20 cellular contexts compared by ENCODE assay signal in the genomic region with DNA sequence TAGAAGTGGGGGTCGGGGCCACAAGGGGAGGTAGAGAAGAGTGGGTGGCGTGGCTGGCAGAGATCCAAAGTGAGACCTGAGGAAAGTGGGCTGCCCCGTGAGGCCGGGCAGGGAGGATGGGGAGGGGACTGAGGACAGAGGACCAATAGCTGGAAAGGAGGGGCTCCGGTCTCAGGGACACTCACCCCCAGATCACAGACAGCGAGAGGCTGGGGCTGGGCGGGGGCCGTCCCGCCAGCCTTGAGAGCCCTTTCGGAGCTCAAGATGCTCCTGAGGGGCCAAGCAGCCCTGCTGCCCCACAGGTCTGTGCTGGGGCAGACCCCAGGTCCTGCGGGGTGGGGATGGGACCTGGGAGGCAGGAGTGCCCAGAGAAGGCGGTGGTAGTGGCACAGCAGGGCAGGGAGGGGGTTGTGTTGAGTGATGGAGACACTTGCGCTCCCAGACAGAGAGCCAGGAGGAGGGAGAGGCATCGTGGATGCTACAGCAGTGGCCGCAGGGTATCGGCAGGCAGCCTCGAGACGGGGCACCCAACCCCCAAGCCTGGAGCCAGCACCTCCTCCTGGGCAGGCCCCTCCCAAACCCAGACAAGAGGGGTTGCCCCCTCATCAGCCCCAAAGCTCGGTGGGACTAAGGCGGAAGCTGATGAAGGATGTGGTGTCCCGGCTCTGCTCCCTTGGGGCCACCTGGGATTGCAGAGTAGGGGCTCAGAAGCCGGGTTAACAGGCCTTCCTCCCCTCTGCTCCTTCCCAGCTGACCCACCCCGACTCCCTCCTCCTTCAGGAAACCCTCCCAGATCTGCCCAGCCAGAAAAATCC. TPM values are rescaled to one million over a fixed set of nuclear protein-coding genes. Genes with fewer than 3 reads are reported as not detected.
DNase-seq lines count a peak whose midpoint lies in the region; ATAC-seq and TF ChIP-seq lines count a peak whose summit lies in the region.
"Had no signal": no experiment of that assay in that cellular context is flagged by ENCODE, and none has a peak within 500 bp of the region (broad histone marks: within the 10 kb centered on the region; RNA-seq: fewer than 3 reads in every experiment).

No MANE protein-coding gene starts in this region.

- H3K9me3 ChIP-seq in adrenal gland (replicated peaks in 1 of 3) (no peaks in the 10 kb centered on the region), upper lobe of right lung (no peaks in the 10 kb centered on the region)
- H3K9me3 ChIP-seq: A549, body of pancreas, SK-N-SH had no signal

- H3K27me3 ChIP-seq in adrenal gland: no peaks in the 10 kb centered on the region
- no peaks in the 10 kb centered on the region for H3K27me3 ChIP-seq in upper lobe of right lung
- H3K27me3 ChIP-seq: body of pancreas had no signal

- H3K36me3 ChIP-seq in adrenal gland (replicated peaks in 1 of 2): no peaks in the 10 kb centered on the region
- no peaks in the 10 kb centered on the region for H3K36me3 ChIP-seq in upper lobe of right lung

- no peak for ATAC-seq in activated naive CD8-positive, alpha-beta T cell treated with anti-CD3 and anti-CD28 coated beads, Interleukin-2, amount 10 ng/mL, durations not matched to agents 7 days and 5 days (ENCODE audit: low read depth)
- no peak for ATAC-seq in activated naive CD8-positive, alpha-beta T cell treated with anti-CD3 and anti-CD28 coated beads, Interleukin-2, amount 50 U/mL, for 24 hours
- peak; percentile 49 for ATAC-seq in memory B cell (ENCODE audit: low read depth)
- no peak for ATAC-seq in upper lobe of right lung
- no peak for ATAC-seq in activated CD4-positive, alpha-beta T cell treated with anti-CD3 and anti-CD28 coated beads for 36 hours
- ATAC-seq: A549; body of pancreas; stimulated activated naive CD8-positive, alpha-beta T cell treated with anti-CD3 and anti-CD28 coated beads, Interleukin-15, amount 100 ng/mL, for 72 hours had no signal

- no peak for TF ChIP-seq CTCF in adrenal gland (IDR thresholded peaks at IDR 0.05)
- TF ChIP-seq CTCF in upper lobe of right lung (IDR thresholded peaks at IDR 0.05): no peak

- H3K27me3 Mint-ChIP-seq in activated naive CD8-positive, alpha-beta T cell treated with anti-CD3 and anti-CD28 coated beads, Interleukin-2, amount 10 ng/mL, durations not matched to agents 7 days and 5 days: no peaks in the 10 kb centered on the region
- no peaks in the 10 kb centered on the region for H3K27me3 Mint-ChIP-seq in activated naive CD8-positive, alpha-beta T cell treated with anti-CD3 and anti-CD28 coated beads, Interleukin-2, amount 50 U/mL, for 24 hours
- H3K27me3 Mint-ChIP-seq in memory B cell: peaks cover 11% of the 10 kb centered on the region
- H3K27me3 Mint-ChIP-seq in activated naive CD4-positive, alpha-beta T cell treated with anti-CD3 and anti-CD28 coated beads for 36 hours (ENCODE audit: low read depth): no peaks in the 10 kb centered on the region
- H3K27me3 Mint-ChIP-seq in activated CD4-positive, alpha-beta T cell treated with anti-CD3 and anti-CD28 coated beads for 36 hours: no peaks in the 10 kb centered on the region
- H3K27me3 Mint-ChIP-seq: stimulated activated naive CD8-positive, alpha-beta T cell treated with anti-CD3 and anti-CD28 coated beads, Interleukin-15, amount 100 ng/mL, for 72 hours had no signal

- no peak overlapping the region for H3K4me3 ChIP-seq in adrenal gland
- no peak overlapping the region for H3K4me3 ChIP-seq in upper lobe of right lung
- H3K4me3 ChIP-seq: A549, body of pancreas had no signal

- no peaks in the 10 kb centered on the region for H3K9me3 Mint-ChIP-seq in activated naive CD8-positive, alpha-beta T cell treated with anti-CD3 and anti-CD28 coated beads, Interleukin-2, amount 10 ng/mL, durations not matched to agents 7 days and 5 days
- no peaks in the 10 kb centered on the region for H3K9me3 Mint-ChIP-seq in activated naive CD8-positive, alpha-beta T cell treated with anti-CD3 and anti-CD28 coated beads, Interleukin-2, amount 50 U/mL, for 24 hours
- no peaks in the 10 kb centered on the region for H3K9me3 Mint-ChIP-seq in memory B cell
- H3K9me3 Mint-ChIP-seq in activated naive CD4-positive, alpha-beta T cell treated with anti-CD3 and anti-CD28 coated beads for 36 hours: no peaks in the 10 kb centered on the region
- H3K9me3 Mint-ChIP-seq in activated CD4-positive, alpha-beta T cell treated with anti-CD3 and anti-CD28 coated beads for 36 hours (ENCODE audit: low read depth): no peaks in the 10 kb centered on the region
- H3K9me3 Mint-ChIP-seq: CD14-positive monocyte; dendritic cell treated with granulocyte-macrophage colony-stimulating factor and Interleukin-4, amounts not matched to agents 40 ng/mL and 50 ng/mL, for 4 days; neural crest cell; stimulated activated naive CD8-positive, alpha-beta T cell treated with anti-CD3 and anti-CD28 coated beads, Interleukin-15, amount 100 ng/mL, for 72 hours had no signal

- H3K4me3 Mint-ChIP-seq in activated naive CD8-positive, alpha-beta T cell treated with anti-CD3 and anti-CD28 coated beads, Interleukin-2, amount 10 ng/mL, durations not matched to agents 7 days and 5 days: no peak overlapping the region
- no peak overlapping the region for H3K4me3 Mint-ChIP-seq in activated naive CD8-positive, alpha-beta T cell treated with anti-CD3 and anti-CD28 coated beads, Interleukin-2, amount 50 U/mL, for 24 hours
- H3K4me3 Mint-ChIP-seq in memory B cell: peak overlapping the region; percentile 77
- no peak overlapping the region for H3K4me3 Mint-ChIP-seq in activated naive CD4-positive, alpha-beta T cell treated with anti-CD3 and anti-CD28 coated beads for 36 hours
- H3K4me3 Mint-ChIP-seq in activated CD4-positive, alpha-beta T cell treated with anti-CD3 and anti-CD28 coated beads for 36 hours: no peak overlapping the region
- H3K4me3 Mint-ChIP-seq: CD14-positive monocyte; dendritic cell treated with granulocyte-macrophage colony-stimulating factor and Interleukin-4, amounts not matched to agents 40 ng/mL and 50 ng/mL, for 4 days; neural crest cell; stimulated activated naive CD8-positive, alpha-beta T cell treated with anti-CD3 and anti-CD28 coated beads, Interleukin-15, amount 100 ng/mL, for 72 hours had no signal

- H3K27ac ChIP-seq in adrenal gland: no peak overlapping the region
- H3K27ac ChIP-seq in upper lobe of right lung: no peak overlapping the region
- H3K27ac ChIP-seq: A549, body of pancreas had no signal

- 68 to 81% (median 73%) methylated on average over 15 to 23 of the region's 23 CpGs for WGBS in adrenal gland, 4 donors

- TF ChIP-seq POLR2A in adrenal gland (IDR thresholded peaks at IDR 0.05): no peak

- no peaks in the 10 kb centered on the region for H3K4me1 Mint-ChIP-seq in activated naive CD8-positive, alpha-beta T cell treated with anti-CD3 and anti-CD28 coated beads, Interleukin-2, amount 10 ng/mL, durations not matched to agents 7 days and 5 days
- peaks cover 12% of the 10 kb centered on the region for H3K4me1 Mint-ChIP-seq in activated naive CD8-positive, alpha-beta T cell treated with anti-CD3 and anti-CD28 coated beads, Interleukin-2, amount 50 U/mL, for 24 hours
- peaks cover 21% of the 10 kb centered on the region for H3K4me1 Mint-ChIP-seq in memory B cell
- H3K4me1 Mint-ChIP-seq in activated naive CD4-positive, alpha-beta T cell treated with anti-CD3 and anti-CD28 coated beads for 36 hours (ENCODE audit: low read depth): peaks cover 2% of the 10 kb centered on the region
- peaks cover 10% of the 10 kb centered on the region for H3K4me1 Mint-ChIP-seq in activated CD4-positive, alpha-beta T cell treated with anti-CD3 and anti-CD28 coated beads for 36 hours

- H3K4me1 ChIP-seq in adrenal gland (replicated peaks in 1 of 2): no peaks in the 10 kb centered on the region
- H3K4me1 ChIP-seq in upper lobe of right lung: peaks cover 13% of the 10 kb centered on the region
- H3K4me1 ChIP-seq: A549 had no signal

- no peaks in the 10 kb centered on the region for H3K36me3 Mint-ChIP-seq in activated naive CD8-positive, alpha-beta T cell treated with anti-CD3 and anti-CD28 coated beads, Interleukin-2, amount 10 ng/mL, durations not matched to agents 7 days and 5 days
- H3K36me3 Mint-ChIP-seq in activated naive CD8-positive, alpha-beta T cell treated with anti-CD3 and anti-CD28 coated beads, Interleukin-2, amount 50 U/mL, for 24 hours (ENCODE audit: low read depth): no peaks in the 10 kb centered on the region
- H3K36me3 Mint-ChIP-seq in memory B cell: no peaks in the 10 kb centered on the region
- no peaks in the 10 kb centered on the region for H3K36me3 Mint-ChIP-seq in activated naive CD4-positive, alpha-beta T cell treated with anti-CD3 and anti-CD28 coated beads for 36 hours (ENCODE audit: low read depth)
- H3K36me3 Mint-ChIP-seq in activated CD4-positive, alpha-beta T cell treated with anti-CD3 and anti-CD28 coated beads for 36 hours (ENCODE audit: low read depth): no peaks in the 10 kb centered on the region
- H3K36me3 Mint-ChIP-seq: CD14-positive monocyte had no signal

- no peak overlapping the region for H3K27ac Mint-ChIP-seq in activated naive CD8-positive, alpha-beta T cell treated with anti-CD3 and anti-CD28 coated beads, Interleukin-2, amount 10 ng/mL, durations not matched to agents 7 days and 5 days
- no peak overlapping the region for H3K27ac Mint-ChIP-seq in activated naive CD8-positive, alpha-beta T cell treated with anti-CD3 and anti-CD28 coated beads, Interleukin-2, amount 50 U/mL, for 24 hours
- H3K27ac Mint-ChIP-seq in memory B cell: peak overlapping the region; percentile 93
- no peak overlapping the region for H3K27ac Mint-ChIP-seq in activated naive CD4-positive, alpha-beta T cell treated with anti-CD3 and anti-CD28 coated beads for 36 hours
- no peak overlapping the region for H3K27ac Mint-ChIP-seq in activated CD4-positive, alpha-beta T cell treated with anti-CD3 and anti-CD28 coated beads for 36 hours
- H3K27ac Mint-ChIP-seq: dendritic cell treated with granulocyte-macrophage colony-stimulating factor and Interleukin-4, amounts not matched to agents 40 ng/mL and 50 ng/mL, for 4 days; stimulated activated naive CD8-positive, alpha-beta T cell treated with anti-CD3 and anti-CD28 coated beads, Interleukin-15, amount 100 ng/mL, for 72 hours had no signal

- DNase-seq in activated naive CD8-positive, alpha-beta T cell treated with anti-CD3 and anti-CD28 coated beads, Interleukin-2, amount 10 ng/mL, durations not matched to agents 7 days and 5 days: peak; percentile 30
- no peak for DNase-seq in activated naive CD8-positive, alpha-beta T cell treated with anti-CD3 and anti-CD28 coated beads, Interleukin-2, amount 50 U/mL, for 24 hours
- DNase-seq in adrenal gland (peak in 4 of 7 donors; percentile 9 to 48 (median 16)), memory B cell (ENCODE audit: low spot score in 2 of 2) (no peak), upper lobe of right lung (peak; percentile 56), NCI-H2081 treated with DMSO at 0.1 percent for 48 hours (lab: John Stamatoyannopoulos, UW) (no peak)
- DNase-seq in activated naive CD4-positive, alpha-beta T cell treated with anti-CD3 and anti-CD28 coated beads for 36 hours: no peak
- DNase-seq in activated CD4-positive, alpha-beta T cell treated with anti-CD3 and anti-CD28 coated beads for 36 hours: no peak
- DNase-seq: activated CD4-positive, alpha-beta T cell treated with anti-CD3 and anti-CD28 coated beads for 4 hours; activated naive CD4-positive, alpha-beta T cell treated with Interleukin-2 at 50 U/mL for 16 hours; HCEC 1CT; NCI-H1930; NCI-H446 treated with DMSO at 0.1 percent for 48 hours; stimulated activated naive CD8-positive, alpha-beta T cell treated with anti-CD3 and anti-CD28 coated beads, Interleukin-15, amount 100 ng/mL, for 72 hours had no signal

- CTCF ChIA-PET in activated naive CD4-positive, alpha-beta T cell treated with anti-CD3 and anti-CD28 coated beads for 36 hours (lab: Charles Lee): interaction anchor here (0.6 to 1.1 kb wide), 2 partner anchors 8 to 11 kb away, joined by 3 to 7 read pairs; no protein-coding TSS in a partner anchor
- CTCF ChIA-PET in activated CD4-positive, alpha-beta T cell treated with anti-CD3 and anti-CD28 coated beads for 36 hours (lab: Charles Lee): interaction anchor here (1.6 kb wide), 1 partner anchor 8 kb away, joined by 10 read pairs; no protein-coding TSS in a partner anchor

- POLR2A ChIA-PET in activated naive CD8-positive, alpha-beta T cell treated with anti-CD3 and anti-CD28 coated beads, Interleukin-2, amount 10 ng/mL, durations not matched to agents 7 days and 5 days (lab: Charles Lee): no interaction called here
- POLR2A ChIA-PET in activated CD4-positive, alpha-beta T cell treated with anti-CD3 and anti-CD28 coated beads for 36 hours (lab: Charles Lee): no interaction called here

- intact Hi-C loops in adrenal gland (cut with DNase I) (no loop called here), upper lobe of right lung (cut with DNase I) (no loop called here)
- intact Hi-C loops in activated naive CD4-positive, alpha-beta T cell treated with anti-CD3 and anti-CD28 coated beads for 36 hours (cut with micrococcal nuclease): no loop called here
- intact Hi-C loops in activated CD4-positive, alpha-beta T cell treated with anti-CD3 and anti-CD28 coated beads for 36 hours (cut with DNase I, micrococcal nuclease): no loop called here

RNA-seq across cellular contexts. Expression of a gene that starts 3.3 kb away (rescaled TPM):
- total RNA-seq in activated naive CD8-positive, alpha-beta T cell treated with anti-CD3 and anti-CD28 coated beads, Interleukin-2, amount 10 ng/mL, durations not matched to agents 7 days and 5 days: 1 to 10 TPM; 1.6 to 2.3 TPM
- 1 to 10 TPM; 1.5 to 9.6 (median 3.4) TPM for total RNA-seq in adrenal gland
- 1 to 10 TPM in 2 of 3 donors, under 1 TPM in 1; 0.81 to 6.8 (median 3.0) TPM for polyA plus RNA-seq in adrenal gland
- 6.8 TPM for total RNA-seq in upper lobe of right lung
- total RNA-seq in activated naive CD4-positive, alpha-beta T cell treated with anti-CD3 and anti-CD28 coated beads for 36 hours: 1 to 10 TPM; 7.7 TPM
- 1 to 10 TPM; 7.8 to 8.2 TPM for total RNA-seq in activated CD4-positive, alpha-beta T cell treated with anti-CD3 and anti-CD28 coated beads for 36 hours
- polyA plus RNA-seq: CD14-positive monocyte had no signal

Comparison
In these comparisons a context has a peak if more than half of its experiments do, and no peak if none do; other contexts are left out.
1. DNase-seq: peak in activated naive CD8-positive, alpha-beta T cell treated with anti-CD3 and anti-CD28 coated beads, Interleukin-2, amount 10 ng/mL, durations not matched to agents 7 days and 5 days (single experiment), adrenal gland (4 of 7) and upper lobe of right lung (single experiment); none in activated naive CD8-positive, alpha-beta T cell treated with anti-CD3 and anti-CD28 coated beads, Interleukin-2, amount 50 U/mL, for 24 hours (single experiment), memory B cell (0 of 2), activated naive CD4-positive, alpha-beta T cell treated with anti-CD3 and anti-CD28 coated beads for 36 hours (single experiment), activated CD4-positive, alpha-beta T cell treated with anti-CD3 and anti-CD28 coated beads for 36 hours (single experiment) and NCI-H2081 treated with DMSO at 0.1 percent for 48 hours (single experiment).